Comparison of ENCODE assay signal across 10 cellular contexts in genomic region chr22:23364389-23364788, GRCh38.
"Had no signal": no experiment of that assay in that cellular context is flagged by ENCODE, and none has a peak within 500 bp of the region (broad histone marks: within the 10 kb centered on the region; RNA-seq: fewer than 3 reads in every experiment).

No MANE protein-coding gene starts in this region.

- DNase-seq: H9, HCEC 1CT, HFFc6, Karpas-422 had no signal

- H3K4me3 Mint-ChIP-seq: GM23338, H9, HFFc6, IgD-negative memory B cell had no signal

- H2AFZ ChIP-seq: GM23338 had no signal

- ATAC-seq: GM23338 had no signal

- H3K9me3 Mint-ChIP-seq: HFFc6 had no signal

- H3K4me1 Mint-ChIP-seq: IgD-negative memory B cell had no signal

- H3K4me2 ChIP-seq: GM23338, KMS-11 had no signal

- H3K27ac Mint-ChIP-seq: GM23338, H9, HFFc6, IgD-negative memory B cell had no signal

- H3K27ac ChIP-seq: KMS-11 had no signal

- H3K9ac ChIP-seq: KMS-11 had no signal

- H3K4me3 ChIP-seq: GM23338 had no signal

- FAIRE-seq: H1, H54, HTR-8/SVneo had no signal
